ENCODE assay signal across 8 cellular contexts in genomic region chr2:62305421-62306176, GRCh38.
A peak's percentile ranks its signal among the peaks of the same experiment; 100 is the strongest.
DNase-seq lines count a peak whose midpoint lies in the region; ATAC-seq and TF ChIP-seq lines count a peak whose summit lies in the region.

No MANE protein-coding gene starts in this region.

- CTCF ChIA-PET in activated CD4-positive, alpha-beta T cell treated with anti-CD3 and anti-CD28 coated beads for 36 hours (lab: Charles Lee), result interaction anchor here (0.6 to 1.3 kb wide), 6 partner anchors 107 to 768 kb away, joined by 3 to 6 read pairs (median 4); no protein-coding TSS in a partner anchor

- intact Hi-C loops in activated CD4-positive, alpha-beta T cell treated with anti-CD3 and anti-CD28 coated beads for 36 hours (cut with DNase I, micrococcal nuclease), result loop anchor here (1.0 to 10.0 kb wide), 6 partner anchors 105 to 1729 kb away; partner anchors contain the start of gene B3GNT2 (in 1 of the 2)

- no peaks in the 10 kb centered on the region for H3K36me3 Mint-ChIP-seq in activated CD4-positive, alpha-beta T cell treated with anti-CD3 and anti-CD28 coated beads for 36 hours (ENCODE audit: low read depth)
- no peaks in the 10 kb centered on the region for H3K36me3 Mint-ChIP-seq in endothelial cell (ENCODE audit: low read depth, unreplicated experiment)

- H3K4me1 Mint-ChIP-seq in activated CD4-positive, alpha-beta T cell treated with anti-CD3 and anti-CD28 coated beads for 36 hours, result peaks cover 72% of the 10 kb centered on the region
- H3K4me1 Mint-ChIP-seq in endothelial cell (ENCODE audit: unreplicated experiment), result peaks cover 71% of the 10 kb centered on the region

- H3K27me3 Mint-ChIP-seq in activated CD4-positive, alpha-beta T cell treated with anti-CD3 and anti-CD28 coated beads for 36 hours, result no peaks in the 10 kb centered on the region
- peaks cover 4% of the 10 kb centered on the region for H3K27me3 Mint-ChIP-seq in endothelial cell (ENCODE audit: unreplicated experiment)

- DNase-seq in KG1 (lab: John Stamatoyannopoulos, UW), result peak; percentile 54
- DNase-seq in activated CD4-positive, alpha-beta T cell treated with anti-CD3 and anti-CD28 coated beads for 36 hours, result peak; percentile 88
- peak; percentile 25 for DNase-seq in endothelial cell (ENCODE audit: low spot score)
- peak; percentile 58 to 72 for DNase-seq in stimulated activated CD8-positive, alpha-beta memory T cell treated with anti-CD3 and anti-CD28 coated beads, Interleukin-15, amount 100 ng/mL, for 4 hours (ENCODE audit: low read depth in 2 of 2)
- no peak for DNase-seq in GM20000 (ENCODE audit: low spot score)
- no peak for DNase-seq in NOMO-1 treated with DMSO at 0.1 percent for 48 hours (lab: John Stamatoyannopoulos, UW; ENCODE audit: unreplicated experiment)

- peak; percentile 71 for ATAC-seq in activated CD4-positive, alpha-beta T cell treated with anti-CD3 and anti-CD28 coated beads for 36 hours
- no peak for ATAC-seq in HG03139 (IDR thresholded peaks at IDR 0.05; ENCODE audit: unreplicated experiment)
- ATAC-seq in GM21825 (IDR thresholded peaks at IDR 0.05; ENCODE audit: unreplicated experiment), result no peak

- H3K27ac Mint-ChIP-seq in activated CD4-positive, alpha-beta T cell treated with anti-CD3 and anti-CD28 coated beads for 36 hours, result peak overlapping the region; percentile 91
- peak overlapping the region; percentile 89 for H3K27ac Mint-ChIP-seq in endothelial cell (ENCODE audit: unreplicated experiment)

- H3K4me3 Mint-ChIP-seq in activated CD4-positive, alpha-beta T cell treated with anti-CD3 and anti-CD28 coated beads for 36 hours, result peak overlapping the region; percentile 51
- no peak overlapping the region for H3K4me3 Mint-ChIP-seq in endothelial cell (ENCODE audit: unreplicated experiment)

- no peak for TF ChIP-seq CTCF in endothelial cell (IDR thresholded peaks at IDR 0.05; ENCODE audit: unreplicated experiment)
- no peak for TF ChIP-seq CTCF in GM20000 (IDR thresholded peaks at IDR 0.05; ENCODE audit: extremely low read depth, missing control alignments)

- H3K9me3 Mint-ChIP-seq in activated CD4-positive, alpha-beta T cell treated with anti-CD3 and anti-CD28 coated beads for 36 hours (ENCODE audit: low read depth), result no peaks in the 10 kb centered on the region
- H3K9me3 Mint-ChIP-seq in endothelial cell (ENCODE audit: unreplicated experiment), result no peaks in the 10 kb centered on the region

- POLR2A ChIA-PET in activated CD4-positive, alpha-beta T cell treated with anti-CD3 and anti-CD28 coated beads for 36 hours (lab: Charles Lee), result interaction anchor here (1.7 kb wide), 1 partner anchor 105 kb away, joined by 9 read pairs; no protein-coding TSS in a partner anchor

Comparison
In these comparisons a context has a peak if more than half of its experiments do, and no peak if none do; other contexts are left out.
1. DNase-seq: peak in KG1 (single experiment), activated CD4-positive, alpha-beta T cell treated with anti-CD3 and anti-CD28 coated beads for 36 hours (single experiment), endothelial cell (single experiment) and stimulated activated CD8-positive, alpha-beta memory T cell treated with anti-CD3 and anti-CD28 coated beads, Interleukin-15, amount 100 ng/mL, for 4 hours (2 of 2); none in GM20000 (single experiment) and NOMO-1 treated with DMSO at 0.1 percent for 48 hours (single experiment).